13 cellular contexts compared by ENCODE assay signal in the genomic region with DNA sequence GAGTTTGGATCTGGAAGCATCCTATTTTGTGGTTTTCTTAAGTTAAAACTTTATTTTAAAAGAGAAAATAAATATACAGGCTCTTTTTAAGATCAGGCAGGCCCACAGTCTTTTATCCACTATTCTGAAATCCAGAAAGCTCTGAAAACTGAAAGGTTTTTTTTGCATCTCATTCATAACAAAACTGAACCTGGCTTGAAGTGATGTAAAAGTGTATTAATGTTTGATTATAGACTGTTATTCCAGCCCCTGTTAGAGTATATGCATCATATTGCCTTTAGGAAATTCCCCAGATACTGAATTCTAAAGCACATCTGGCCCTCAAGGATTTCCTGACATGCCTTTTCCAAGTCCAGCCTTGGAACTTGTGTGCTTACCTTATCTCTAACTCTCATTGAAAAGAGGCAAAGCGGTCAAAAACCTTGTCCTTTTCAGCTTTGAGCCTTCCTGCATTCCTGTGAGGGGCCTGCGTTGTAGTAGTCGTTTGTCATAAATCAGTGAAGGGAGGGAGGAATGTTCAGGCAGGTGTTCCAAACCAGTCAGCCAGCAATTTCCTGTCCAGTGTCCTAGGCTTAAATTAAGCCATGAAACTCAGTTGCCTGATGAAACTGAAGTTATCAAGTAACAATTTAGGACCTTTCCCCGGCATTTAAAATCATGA.
DNase-seq lines count a peak whose midpoint lies in the region; ATAC-seq and TF ChIP-seq lines count a peak whose summit lies in the region.
"Had no signal": no experiment of that assay in that cellular context is flagged by ENCODE, and none has a peak within 500 bp of the region (broad histone marks: within the 10 kb centered on the region; RNA-seq: fewer than 3 reads in every experiment).

No MANE protein-coding gene starts in this region.

- CTCF ChIA-PET in CD4-positive, alpha-beta memory T cell (lab: Charles Lee; ENCODE audit: partially characterized antibody), result no interaction called here

- POLR2A ChIA-PET in CD4-positive, alpha-beta memory T cell (lab: Charles Lee; ENCODE audit: partially characterized antibody), result no interaction called here

- no peaks in the 10 kb centered on the region for H3K9me3 ChIP-seq in CD4-positive, alpha-beta memory T cell (ENCODE audit: control insufficient read depth in 1 of 2, low read length in 2 of 2)
- H3K9me3 ChIP-seq in heart right ventricle, result no peaks in the 10 kb centered on the region
- H3K9me3 ChIP-seq: suprapubic skin had no signal

- H3K4me1 ChIP-seq in CD4-positive, alpha-beta memory T cell (ENCODE audit: insufficient read depth, low read length), result peaks cover 11% of the 10 kb centered on the region
- peaks cover 0 to 32% (median 13%) of the 10 kb centered on the region in 9 donors for H3K4me1 ChIP-seq in heart right ventricle

- DNase-seq in amniotic epithelial cell (ENCODE audit: low read depth) (peak; percentile 32), islet precursor cell (peak; percentile 79), type B pancreatic cell (ENCODE audit: extremely low spot score, unreplicated experiment) (no peak), heart right ventricle (no peak)
- DNase-seq in CD4-positive, alpha-beta memory T cell, result no peak
- DNase-seq: activated B cell treated with CpG ODN at 0.5 μM for 24 hours, NCI-H2171 treated with DMSO at 0.1 percent for 48 hours had no signal

- no peaks in the 10 kb centered on the region for H3K27me3 Mint-ChIP-seq in type B pancreatic cell
- H3K27me3 Mint-ChIP-seq in CD4-positive, alpha-beta memory T cell, result no peaks in the 10 kb centered on the region
- H3K27me3 Mint-ChIP-seq: activated B cell treated with CpG ODN at 0.5 μM for 24 hours; dendritic cell treated with granulocyte-macrophage colony-stimulating factor and Interleukin-4, amounts not matched to agents 40 ng/mL and 50 ng/mL, for 4 days; natural killer cell treated with Interleukin-12 subunit alpha and Interleukin-12 subunit beta and Interleukin-15 and Interleukin-18, amount 100 ng/mL, for 72 hours had no signal

- H3K27ac Mint-ChIP-seq in type B pancreatic cell, result peak overlapping the region; percentile 92
- H3K27ac Mint-ChIP-seq in CD4-positive, alpha-beta memory T cell, result no peak overlapping the region
- H3K27ac Mint-ChIP-seq: activated B cell treated with CpG ODN at 0.5 μM for 24 hours; dendritic cell treated with granulocyte-macrophage colony-stimulating factor and Interleukin-4, amounts not matched to agents 40 ng/mL and 50 ng/mL, for 4 days had no signal

- 49 to 55% methylated on average over 4 of the region's 4 CpGs for WGBS in heart right ventricle, 2 donors

- H3K4me3 ChIP-seq in CD4-positive, alpha-beta memory T cell (ENCODE audit: low read length in 2 of 2), result no peak overlapping the region
- H3K4me3 ChIP-seq in heart right ventricle, result no peak overlapping the region
- H3K4me3 ChIP-seq: suprapubic skin had no signal

- H3K4me1 Mint-ChIP-seq in type B pancreatic cell (ENCODE audit: unreplicated experiment), result peaks cover 45% of the 10 kb centered on the region
- H3K4me1 Mint-ChIP-seq in CD4-positive, alpha-beta memory T cell, result peaks cover 24 to 51% (median 38%) of the 10 kb centered on the region in 4 donors

- ATAC-seq in HG02642 (IDR thresholded peaks at IDR 0.05; ENCODE audit: poor library complexity, unreplicated experiment) (peak; percentile 41), heart right ventricle (no peak), HG03460 (IDR thresholded peaks at IDR 0.05; ENCODE audit: unreplicated experiment) (no peak)
- ATAC-seq: natural killer cell treated with Interleukin-12 subunit alpha and Interleukin-12 subunit beta and Interleukin-15 and Interleukin-18, amount 100 ng/mL, for 72 hours had no signal

- no peaks in the 10 kb centered on the region for H3K36me3 ChIP-seq in CD4-positive, alpha-beta memory T cell (ENCODE audit: insufficient read depth, low read length)
- H3K36me3 ChIP-seq in heart right ventricle, result peaks cover 0 to 6% (median 0%) of the 10 kb centered on the region in 9 donors
- H3K36me3 ChIP-seq: suprapubic skin had no signal

- H3K9me3 Mint-ChIP-seq in type B pancreatic cell, result peaks cover 8% of the 10 kb centered on the region
- H3K9me3 Mint-ChIP-seq in CD4-positive, alpha-beta memory T cell, result peaks cover 0 to 4% (median 0%) of the 10 kb centered on the region in 8 donors
- H3K9me3 Mint-ChIP-seq: activated B cell treated with CpG ODN at 0.5 μM for 24 hours; dendritic cell treated with granulocyte-macrophage colony-stimulating factor and Interleukin-4, amounts not matched to agents 40 ng/mL and 50 ng/mL, for 4 days; natural killer cell treated with Interleukin-12 subunit alpha and Interleukin-12 subunit beta and Interleukin-15 and Interleukin-18, amount 100 ng/mL, for 72 hours had no signal

- intact Hi-C loops in CD4-positive, alpha-beta memory T cell (cut with micrococcal nuclease), result no loop called here
- intact Hi-C loops in heart right ventricle (cut with DNase I), result loop anchor here in 1 of 10 donors (10.0 kb wide), 1 partner anchor 107 kb away; the partner anchor contains the start of gene TLE4

- peak overlapping the region; percentile 67 for H3K4me3 Mint-ChIP-seq in type B pancreatic cell
- no peak overlapping the region for H3K4me3 Mint-ChIP-seq in CD4-positive, alpha-beta memory T cell
- H3K4me3 Mint-ChIP-seq: activated B cell treated with CpG ODN at 0.5 μM for 24 hours; dendritic cell treated with granulocyte-macrophage colony-stimulating factor and Interleukin-4, amounts not matched to agents 40 ng/mL and 50 ng/mL, for 4 days; natural killer cell treated with Interleukin-12 subunit alpha and Interleukin-12 subunit beta and Interleukin-15 and Interleukin-18, amount 100 ng/mL, for 72 hours had no signal

- H3K27me3 ChIP-seq in CD4-positive, alpha-beta memory T cell (ENCODE audit: insufficient read depth, low read length), result no peaks in the 10 kb centered on the region
- no peaks in the 10 kb centered on the region for H3K27me3 ChIP-seq in heart right ventricle
- H3K27me3 ChIP-seq: suprapubic skin had no signal

- H3K36me3 Mint-ChIP-seq in type B pancreatic cell, result peaks cover 28% of the 10 kb centered on the region
- H3K36me3 Mint-ChIP-seq in CD4-positive, alpha-beta memory T cell, result peaks cover 8 to 19% of the 10 kb centered on the region in 2 donors
- H3K36me3 Mint-ChIP-seq: natural killer cell treated with Interleukin-12 subunit alpha and Interleukin-12 subunit beta and Interleukin-15 and Interleukin-18, amount 100 ng/mL, for 72 hours had no signal

- no peak for TF ChIP-seq CTCF in type B pancreatic cell (conservative IDR thresholded peaks at IDR 0.05)
- TF ChIP-seq CTCF in heart right ventricle (IDR thresholded peaks at IDR 0.05), result no peak

- H3K27ac ChIP-seq in CD4-positive, alpha-beta memory T cell (ENCODE audit: low read depth, low read length), result no peak overlapping the region
- H3K27ac ChIP-seq in heart right ventricle, result peak overlapping the region in 1 of 10 donors; percentile 23
- H3K27ac ChIP-seq: HL-60, suprapubic skin had no signal

Comparison
In these comparisons a context has a peak if more than half of its experiments do, and no peak if none do; other contexts are left out.
1. DNase-seq: peak in amniotic epithelial cell (single experiment) and islet precursor cell (single experiment); none in type B pancreatic cell (single experiment), CD4-positive, alpha-beta memory T cell (0 of 5) and heart right ventricle (0 of 2).